In genomic region chr5:107378218-107378899, GRCh38 we compare ENCODE assay signal across 1 cellular context.
TF ChIP-seq lines count a peak whose summit lies in the region.

No MANE protein-coding gene starts in this region.

TF ChIP-seq in GM12878, 131 proteins besides CTCF, POLR2A, EP300 and RAD21 (continued from another document):
- TF ChIP-seq, protein P1, sequence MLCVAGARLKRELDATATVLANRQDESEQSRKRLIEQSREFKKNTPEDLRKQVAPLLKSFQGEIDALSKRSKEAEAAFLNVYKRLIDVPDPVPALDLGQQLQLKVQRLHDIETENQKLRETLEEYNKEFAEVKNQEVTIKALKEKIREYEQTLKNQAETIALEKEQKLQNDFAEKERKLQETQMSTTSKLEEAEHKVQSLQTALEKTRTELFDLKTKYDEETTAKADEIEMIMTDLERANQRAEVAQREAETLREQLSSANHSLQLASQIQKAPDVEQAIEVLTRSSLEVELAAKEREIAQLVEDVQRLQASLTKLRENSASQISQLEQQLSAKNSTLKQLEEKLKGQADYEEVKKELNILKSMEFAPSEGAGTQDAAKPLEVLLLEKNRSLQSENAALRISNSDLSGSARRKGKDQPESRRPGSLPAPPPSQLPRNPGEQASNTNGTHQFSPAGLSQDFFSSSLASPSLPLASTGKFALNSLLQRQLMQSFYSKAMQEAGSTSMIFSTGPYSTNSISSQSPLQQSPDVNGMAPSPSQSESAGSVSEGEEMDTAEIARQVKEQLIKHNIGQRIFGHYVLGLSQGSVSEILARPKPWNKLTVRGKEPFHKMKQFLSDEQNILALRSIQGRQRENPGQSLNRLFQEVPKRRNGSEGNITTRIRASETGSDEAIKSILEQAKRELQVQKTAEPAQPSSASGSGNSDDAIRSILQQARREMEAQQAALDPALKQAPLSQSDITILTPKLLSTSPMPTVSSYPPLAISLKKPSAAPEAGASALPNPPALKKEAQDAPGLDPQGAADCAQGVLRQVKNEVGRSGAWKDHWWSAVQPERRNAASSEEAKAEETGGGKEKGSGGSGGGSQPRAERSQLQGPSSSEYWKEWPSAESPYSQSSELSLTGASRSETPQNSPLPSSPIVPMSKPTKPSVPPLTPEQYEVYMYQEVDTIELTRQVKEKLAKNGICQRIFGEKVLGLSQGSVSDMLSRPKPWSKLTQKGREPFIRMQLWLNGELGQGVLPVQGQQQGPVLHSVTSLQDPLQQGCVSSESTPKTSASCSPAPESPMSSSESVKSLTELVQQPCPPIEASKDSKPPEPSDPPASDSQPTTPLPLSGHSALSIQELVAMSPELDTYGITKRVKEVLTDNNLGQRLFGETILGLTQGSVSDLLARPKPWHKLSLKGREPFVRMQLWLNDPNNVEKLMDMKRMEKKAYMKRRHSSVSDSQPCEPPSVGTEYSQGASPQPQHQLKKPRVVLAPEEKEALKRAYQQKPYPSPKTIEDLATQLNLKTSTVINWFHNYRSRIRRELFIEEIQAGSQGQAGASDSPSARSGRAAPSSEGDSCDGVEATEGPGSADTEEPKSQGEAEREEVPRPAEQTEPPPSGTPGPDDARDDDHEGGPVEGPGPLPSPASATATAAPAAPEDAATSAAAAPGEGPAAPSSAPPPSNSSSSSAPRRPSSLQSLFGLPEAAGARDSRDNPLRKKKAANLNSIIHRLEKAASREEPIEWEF (IDR thresholded peaks at IDR 0.05; ENCODE audit: insufficient replicate concordance, low read depth, low read length) = no peak
